24 cellular contexts compared by ENCODE assay signal in the genomic region with DNA sequence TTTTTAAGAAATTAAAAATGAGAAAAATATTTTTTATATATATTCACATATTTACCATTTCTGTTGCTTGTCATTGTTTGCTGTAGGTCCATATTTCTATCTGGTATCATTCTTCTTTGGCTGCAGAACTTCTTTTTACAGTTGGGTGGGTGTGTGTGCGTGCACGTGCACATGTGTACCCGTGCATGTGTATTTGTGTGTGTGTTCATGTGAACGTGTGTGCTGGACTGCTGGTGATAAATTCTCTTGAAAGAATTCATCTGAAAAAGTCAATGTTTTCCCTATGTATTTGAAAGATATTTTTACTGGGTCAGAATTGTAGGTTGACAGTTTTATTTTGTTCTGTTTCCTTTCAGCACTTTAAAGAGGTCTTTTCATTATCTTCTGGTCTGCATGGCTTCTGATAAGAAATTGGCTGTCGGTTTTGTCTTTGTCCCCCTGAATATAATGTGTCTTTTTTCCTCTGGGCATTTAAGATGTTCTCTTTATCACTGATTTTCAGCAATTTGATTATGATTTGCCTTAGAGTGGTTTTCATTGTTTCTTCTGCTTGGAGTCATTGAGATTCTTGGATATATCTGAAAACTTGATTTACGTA.
"Had no signal": no experiment of that assay in that cellular context is flagged by ENCODE, and none has a peak within 500 bp of the region (broad histone marks: within the 10 kb centered on the region; RNA-seq: fewer than 3 reads in every experiment).

No MANE protein-coding gene starts in this region.

- H3K79me2 ChIP-seq: hepatocyte had no signal

- H2AFZ ChIP-seq: hepatocyte had no signal

- H3K4me3 ChIP-seq: dorsolateral prefrontal cortex, gastroesophageal sphincter, heart left ventricle, hepatocyte, left lung, pancreas, right lobe of liver, thyroid gland, vagina had no signal

- H3K9me3 Mint-ChIP-seq: nephron progenitor cell had no signal

- H3K4me1 ChIP-seq: foreskin keratinocyte, gastroesophageal sphincter, left lung, pancreas, right lobe of liver, thyroid gland, vagina had no signal

- H3K27me3 ChIP-seq: dorsolateral prefrontal cortex, foreskin keratinocyte, gastroesophageal sphincter, heart left ventricle, hepatocyte, left lung, pancreas, right lobe of liver, thyroid gland, vagina had no signal

- H3K36me3 ChIP-seq: gastroesophageal sphincter, heart left ventricle, left lung, pancreas, right lobe of liver, thyroid gland, vagina had no signal

- H3K27me3 Mint-ChIP-seq: naive thymus-derived CD8-positive, alpha-beta T cell; stimulated activated naive CD8-positive, alpha-beta T cell treated with anti-CD3 and anti-CD28 coated beads, Interleukin-15, amount 100 ng/mL, for 72 hours had no signal

- H3K9me3 ChIP-seq: gastroesophageal sphincter, heart left ventricle, left lung, pancreas, right lobe of liver, thyroid gland, vagina had no signal

- H3K4me1 Mint-ChIP-seq: nephron progenitor cell had no signal

- H3K27ac ChIP-seq: dorsolateral prefrontal cortex, foreskin keratinocyte, gastroesophageal sphincter, heart left ventricle, hepatocyte, left lung, pancreas, right lobe of liver, thyroid gland, vagina had no signal

- H3K4me3 Mint-ChIP-seq: mesothelial cell of epicardium; naive thymus-derived CD8-positive, alpha-beta T cell; nephron progenitor cell; stimulated activated naive CD8-positive, alpha-beta T cell treated with anti-CD3 and anti-CD28 coated beads, Interleukin-15, amount 100 ng/mL, for 72 hours had no signal

- DNase-seq: dorsolateral prefrontal cortex; effector CD4-positive, alpha-beta T cell; foreskin keratinocyte; heart left ventricle; kidney; left cardiac atrium; left lung; mesenchymal stem cell; naive thymus-derived CD8-positive, alpha-beta T cell; nephron progenitor cell; occipital lobe; pancreas; right lobe of liver; small intestine; stimulated activated CD4-positive, alpha-beta T cell treated with anti-CD3 and anti-CD28 coated beads, Interleukin-15, amount 100 ng/mL, for 24 hours; stimulated activated CD4-positive, alpha-beta T cell treated with anti-CD3 and anti-CD28 coated beads, Interleukin-2, amount 100 ng/mL, for 48 hours; stimulated activated naive CD4-positive, alpha-beta T cell; stimulated activated naive CD8-positive, alpha-beta T cell treated with anti-CD3 and anti-CD28 coated beads, Interleukin-15, amount 100 ng/mL, for 72 hours; thyroid gland; trophoblast cell had no signal

- ATAC-seq: foreskin keratinocyte; gastroesophageal sphincter; heart left ventricle; left cardiac atrium; left lung; naive thymus-derived CD8-positive, alpha-beta T cell; pancreas; right lobe of liver; stimulated activated naive CD8-positive, alpha-beta T cell treated with anti-CD3 and anti-CD28 coated beads, Interleukin-15, amount 100 ng/mL, for 72 hours had no signal

- H3K4me2 ChIP-seq: hepatocyte had no signal

- H3K27ac Mint-ChIP-seq: mesothelial cell of epicardium, nephron progenitor cell had no signal
